In the genomic region with DNA sequence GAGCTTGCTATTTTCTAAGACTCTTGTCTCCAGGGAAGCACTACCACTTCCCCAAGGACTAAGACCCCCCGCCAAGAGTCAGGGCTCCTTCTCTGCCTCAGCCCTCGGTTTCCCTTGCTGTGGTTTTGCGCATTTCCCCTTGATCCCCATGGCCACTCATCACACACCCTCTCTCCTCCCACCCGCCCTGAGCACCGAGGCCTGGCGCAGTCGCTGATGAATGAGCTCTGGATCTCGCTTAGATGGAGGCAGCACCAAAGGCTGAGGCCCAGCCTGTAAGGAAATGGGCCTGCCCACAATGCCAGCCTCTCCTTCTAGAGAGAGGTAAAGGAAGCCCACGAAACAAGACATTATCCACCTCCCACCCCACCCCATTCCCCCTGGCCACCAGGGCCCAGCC, we compare ENCODE assay signal across 16 cellular contexts.
DNase-seq lines count a peak whose midpoint lies in the region; ATAC-seq, FAIRE-seq and TF ChIP-seq lines count a peak whose summit lies in the region.
"Had no signal": no experiment of that assay in that cellular context is flagged by ENCODE, and none has a peak within 500 bp of the region (broad histone marks: within the 10 kb centered on the region; RNA-seq: fewer than 3 reads in every experiment).

No MANE protein-coding gene starts in this region.

- 85% methylated on average over 9 of the region's 9 CpGs for WGBS in smooth muscle cell (ENCODE audit: low lambda C conversion rate)

- DNase-seq in CD1c-positive myeloid dendritic cell (ENCODE audit: extremely low spot score): peak; percentile 46
- peak; percentile 42 for DNase-seq in NB4 (ENCODE audit: low read depth)
- no peak for DNase-seq in kidney
- no peak for DNase-seq in smooth muscle cell (lab: John Stamatoyannopoulos, UW; ENCODE audit: unreplicated experiment)
- no peak for DNase-seq in NOMO-1 treated with dmso at 0.1 percent for 144 hours (lab: John Stamatoyannopoulos, UW; ENCODE audit: unreplicated experiment)
- no peak for DNase-seq in GM23338 (ENCODE audit: low spot score)
- DNase-seq in midbrain (lab: John Stamatoyannopoulos, UW): no peak
- DNase-seq: activated CD4-positive, alpha-beta T cell treated with anti-CD3 and anti-CD28 coated beads for 4 hours; BE2C; central memory CD4-positive, alpha-beta T cell; NCI-H2081 treated with DMSO at 0.1 percent for 48 hours; stimulated activated CD4-positive, alpha-beta T cell treated with anti-CD3 and anti-CD28 coated beads, Interleukin-12 subunit alpha, Interleukin-12 subunit beta, amount 100 ng/mL, for 4 hours; T-cell had no signal

- H3K4me2 ChIP-seq in smooth muscle cell (no peak overlapping the region), GM23338 (no peak overlapping the region)

- peaks cover 16 to 27% of the 10 kb centered on the region in 2 donors for H3K36me3 ChIP-seq in kidney (ENCODE audit: control insufficient read depth in 1 of 2, insufficient read depth in 2 of 2, low read length in 2 of 2)
- H3K36me3 ChIP-seq in smooth muscle cell (ENCODE audit: low read depth): no peaks in the 10 kb centered on the region
- no peaks in the 10 kb centered on the region for H3K36me3 ChIP-seq in GM23338 (ENCODE audit: insufficient read depth)

- FAIRE-seq in kidney (lab: Jason Lieb, UNC): no peak
- FAIRE-seq: K562 had no signal

- H3K79me2 ChIP-seq in smooth muscle cell (ENCODE audit: low read depth) (peaks cover 70% of the 10 kb centered on the region), GM23338 (replicated peaks; ENCODE audit: insufficient read depth) (no peaks in the 10 kb centered on the region)

- no peaks in the 10 kb centered on the region for H3K9me3 Mint-ChIP-seq in GM23338
- H3K9me3 Mint-ChIP-seq: activated T-helper 2 cell treated with anti-CD3 and anti-CD28 coated beads, Interferon-gamma antibody, Interleukin-2, Interleukin-4, amounts not matched to agents 10 μg/mL and 5 μg/mL and 100 μg/mL, durations not matched to agents 14 hours and 24 hours and 36 hours; T-cell had no signal

- H3K9ac ChIP-seq in kidney (ENCODE audit: low read length in 2 of 2): no peak overlapping the region
- H3K9ac ChIP-seq in smooth muscle cell (ENCODE audit: low read depth): no peak overlapping the region

- H3F3A ChIP-seq in smooth muscle cell (ENCODE audit: low read depth): peaks cover 26% of the 10 kb centered on the region
- H3F3A ChIP-seq in GM23338 (replicated peaks; ENCODE audit: low read depth): no peaks in the 10 kb centered on the region

- H3K9me2 ChIP-seq in GM23338 (ENCODE audit: insufficient read depth): no peaks in the 10 kb centered on the region

- H3K4me1 Mint-ChIP-seq in GM23338: peaks cover 25% of the 10 kb centered on the region

- H3K4me3 ChIP-seq in NB4 (ENCODE audit: low read depth, low read length): no peak overlapping the region
- H3K4me3 ChIP-seq in kidney (ENCODE audit: low read length in 2 of 2): no peak overlapping the region
- H3K4me3 ChIP-seq in smooth muscle cell: no peak overlapping the region
- no peak overlapping the region for H3K4me3 ChIP-seq in GM23338
- H3K4me3 ChIP-seq: K562 had no signal

- no peaks in the 10 kb centered on the region for H3K9me3 ChIP-seq in kidney (ENCODE audit: control insufficient read depth in 1 of 2, low read length in 2 of 2)
- H3K9me3 ChIP-seq in smooth muscle cell (replicated peaks; ENCODE audit: low read depth): no peaks in the 10 kb centered on the region
- H3K9me3 ChIP-seq: BE2C had no signal

- peaks cover 84% of the 10 kb centered on the region in 2 donors for H3K4me1 ChIP-seq in kidney (ENCODE audit: control insufficient read depth in 1 of 2, insufficient read depth in 1 of 2, low read depth in 1 of 2, low read length in 2 of 2)
- peaks cover 5% of the 10 kb centered on the region for H3K4me1 ChIP-seq in smooth muscle cell (ENCODE audit: low read depth)
- H3K4me1 ChIP-seq in GM23338 (ENCODE audit: insufficient read depth): no peaks in the 10 kb centered on the region

- H2AFZ ChIP-seq in smooth muscle cell (ENCODE audit: low read depth) (no peak overlapping the region), GM23338 (no peak overlapping the region)

- H3K27ac ChIP-seq in kidney (ENCODE audit: low read depth in 2 of 2, low read length in 2 of 2) (peak overlapping the region; percentile 51 to 92), smooth muscle cell (ENCODE audit: low read depth) (peak overlapping the region; percentile 86), GM23338 (ENCODE audit: low read depth) (no peak overlapping the region)

- ATAC-seq in GM18519 (IDR thresholded peaks at IDR 0.05; ENCODE audit: low FRiP score, unreplicated experiment) (no peak), GM23338 (no peak)
- ATAC-seq: K562, T-cell had no signal

- H3K4me3 Mint-ChIP-seq in GM23338: no peak overlapping the region
- H3K4me3 Mint-ChIP-seq: T-cell had no signal

- H3K27me3 ChIP-seq in smooth muscle cell (ENCODE audit: low read depth): no peaks in the 10 kb centered on the region
- H3K27me3 ChIP-seq in GM23338 (ENCODE audit: insufficient read depth): no peaks in the 10 kb centered on the region
- H3K27me3 ChIP-seq: BE2C had no signal

- TF ChIP-seq POLR2A in NB4 (IDR thresholded peaks at IDR 0.05; ENCODE audit: extremely low read depth, insufficient read length): no peak

- H3K36me3 Mint-ChIP-seq in GM23338 (ENCODE audit: low read depth): no peaks in the 10 kb centered on the region; the same call in 2 of the 3 replicates
- H3K36me3 Mint-ChIP-seq: T-cell had no signal

- intact Hi-C loops in kidney (cut with DNase I): no loop called here

- no peak overlapping the region for H3K27ac Mint-ChIP-seq in GM23338
- H3K27ac Mint-ChIP-seq: activated T-helper 2 cell treated with anti-CD3 and anti-CD28 coated beads, Interferon-gamma antibody, Interleukin-2, Interleukin-4, amounts not matched to agents 10 μg/mL and 5 μg/mL and 100 μg/mL, durations not matched to agents 14 hours and 24 hours and 36 hours; T-cell had no signal

- H4K20me1 ChIP-seq in smooth muscle cell (ENCODE audit: low read depth) (peaks cover 96% of the 10 kb centered on the region), GM23338 (replicated peaks; ENCODE audit: insufficient read depth) (no peaks in the 10 kb centered on the region)

- TF ChIP-seq CTCF in NB4 (IDR thresholded peaks at IDR 0.05; ENCODE audit: low read depth, low read length) (no peak), kidney (IDR thresholded peaks at IDR 0.05; ENCODE audit: borderline replicate concordance, extremely low read depth, insufficient read depth) (no peak), smooth muscle cell (IDR thresholded peaks at IDR 0.05; ENCODE audit: borderline replicate concordance, insufficient read depth, poor library complexity, severe bottlenecking) (no peak), GM23338 (conservative IDR thresholded peaks at IDR 0.05; ENCODE audit: low read depth in 2 of 2) (no peak)

- H3K27me3 Mint-ChIP-seq in GM23338 (ENCODE audit: insufficient read depth, low read depth, poor library complexity): peaks cover 12% of the 10 kb centered on the region

TF ChIP-seq in GM23338, 12 proteins besides CTCF, POLR2A, EP300 and RAD21 (continues in another document):
- no peak for TF ChIP-seq EZH2phosphoT487 (IDR thresholded peaks at IDR 0.05; ENCODE audit: unreplicated experiment)
- TF ChIP-seq NANOG (IDR thresholded peaks at IDR 0.05; ENCODE audit: borderline replicate concordance): no peak
- no peak for TF ChIP-seq ZNF331 (CRISPR knock-in tag; IDR thresholded peaks at IDR 0.05; ENCODE audit: low read depth)
- TF ChIP-seq, protein P1, sequence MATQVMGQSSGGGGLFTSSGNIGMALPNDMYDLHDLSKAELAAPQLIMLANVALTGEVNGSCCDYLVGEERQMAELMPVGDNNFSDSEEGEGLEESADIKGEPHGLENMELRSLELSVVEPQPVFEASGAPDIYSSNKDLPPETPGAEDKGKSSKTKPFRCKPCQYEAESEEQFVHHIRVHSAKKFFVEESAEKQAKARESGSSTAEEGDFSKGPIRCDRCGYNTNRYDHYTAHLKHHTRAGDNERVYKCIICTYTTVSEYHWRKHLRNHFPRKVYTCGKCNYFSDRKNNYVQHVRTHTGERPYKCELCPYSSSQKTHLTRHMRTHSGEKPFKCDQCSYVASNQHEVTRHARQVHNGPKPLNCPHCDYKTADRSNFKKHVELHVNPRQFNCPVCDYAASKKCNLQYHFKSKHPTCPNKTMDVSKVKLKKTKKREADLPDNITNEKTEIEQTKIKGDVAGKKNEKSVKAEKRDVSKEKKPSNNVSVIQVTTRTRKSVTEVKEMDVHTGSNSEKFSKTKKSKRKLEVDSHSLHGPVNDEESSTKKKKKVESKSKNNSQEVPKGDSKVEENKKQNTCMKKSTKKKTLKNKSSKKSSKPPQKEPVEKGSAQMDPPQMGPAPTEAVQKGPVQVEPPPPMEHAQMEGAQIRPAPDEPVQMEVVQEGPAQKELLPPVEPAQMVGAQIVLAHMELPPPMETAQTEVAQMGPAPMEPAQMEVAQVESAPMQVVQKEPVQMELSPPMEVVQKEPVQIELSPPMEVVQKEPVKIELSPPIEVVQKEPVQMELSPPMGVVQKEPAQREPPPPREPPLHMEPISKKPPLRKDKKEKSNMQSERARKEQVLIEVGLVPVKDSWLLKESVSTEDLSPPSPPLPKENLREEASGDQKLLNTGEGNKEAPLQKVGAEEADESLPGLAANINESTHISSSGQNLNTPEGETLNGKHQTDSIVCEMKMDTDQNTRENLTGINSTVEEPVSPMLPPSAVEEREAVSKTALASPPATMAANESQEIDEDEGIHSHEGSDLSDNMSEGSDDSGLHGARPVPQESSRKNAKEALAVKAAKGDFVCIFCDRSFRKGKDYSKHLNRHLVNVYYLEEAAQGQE (IDR thresholded peaks at IDR 0.05; ENCODE audit: unreplicated experiment): no peak

Comparison
In these comparisons a context has a peak if more than half of its experiments do, and no peak if none do; other contexts are left out.
1. DNase-seq: peak in CD1c-positive myeloid dendritic cell (single experiment) and NB4 (single experiment); none in kidney (single experiment), smooth muscle cell (single experiment), NOMO-1 treated with dmso at 0.1 percent for 144 hours (single experiment), GM23338 (single experiment) and midbrain (single experiment).